ENCODE assay signal across 16 cellular contexts in the genomic region with DNA sequence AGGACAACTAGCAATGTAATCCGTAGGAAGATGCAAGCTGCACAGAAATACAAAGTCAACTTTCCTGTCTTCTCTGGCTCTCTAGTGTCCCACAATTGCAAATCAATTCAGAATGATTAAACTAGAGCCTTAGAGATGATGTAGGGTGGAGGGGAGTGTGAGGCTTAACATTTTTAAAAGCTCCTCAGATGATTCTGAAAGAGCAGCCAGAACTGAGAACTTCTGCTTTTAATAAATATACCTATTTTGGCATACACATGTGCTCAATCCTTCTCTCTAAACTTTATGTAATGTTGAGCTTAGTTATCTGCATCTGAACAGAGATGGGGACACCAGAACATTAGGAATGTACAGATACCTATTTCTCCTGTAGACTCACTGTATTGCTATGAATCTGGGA.
DNase-seq lines count a peak whose midpoint lies in the region; TF ChIP-seq lines count a peak whose summit lies in the region.
"Had no signal": no experiment of that assay in that cellular context is flagged by ENCODE, and none has a peak within 500 bp of the region (broad histone marks: within the 10 kb centered on the region; RNA-seq: fewer than 3 reads in every experiment).

No MANE protein-coding gene starts in this region.

- no peak for TF ChIP-seq EP300 in neural cell (conservative IDR thresholded peaks at IDR 0.05; ENCODE audit: poor library complexity, severe bottlenecking)

- H3K27me3 ChIP-seq in neural cell (ENCODE audit: insufficient read depth, low read depth, low read length), result no peaks in the 10 kb centered on the region
- H3K27me3 ChIP-seq: BLaER1 treated with 17β-estradiol and CSF1 and Interleukin-3, amounts not matched to agents 10 nM and 100 nM had no signal

- H3K27ac ChIP-seq in neural cell (ENCODE audit: low read length), result peak overlapping the region; percentile 2
- H3K27ac ChIP-seq: BLaER1 treated with 17β-estradiol and CSF1 and Interleukin-3, amounts not matched to agents 10 nM and 100 nM; C4-2B had no signal

- H3K9me3 ChIP-seq in neural cell (ENCODE audit: low read length), result no peaks in the 10 kb centered on the region
- H3K9me3 ChIP-seq: BLaER1 treated with 17β-estradiol and CSF1 and Interleukin-3, amounts not matched to agents 10 nM and 100 nM; Caco-2 had no signal

- TF ChIP-seq RAD21 in neural cell (conservative IDR thresholded peaks at IDR 0.05), result no peak

- no peaks in the 10 kb centered on the region for H4K20me1 ChIP-seq in neural cell (ENCODE audit: insufficient read depth)
- H4K20me1 ChIP-seq: BLaER1 treated with 17β-estradiol and CSF1 and Interleukin-3, amounts not matched to agents 10 nM and 100 nM had no signal

- DNase-seq in OCI-M1 (lab: John Stamatoyannopoulos, UW) (peak; percentile 9), dermis blood vessel endothelial cell (no peak), retina (no peak), HuH-7 (ENCODE audit: low spot score) (no peak)
- DNase-seq: 8988T; ACHN; AML-193; Caco-2; Calu3; CD4-positive, alpha-beta T cell; CD8-positive, alpha-beta T cell; DMS79 treated with DMSO at 0.1 percent for 48 hours; GF-D8 had no signal

- TF ChIP-seq CTCF in neural cell (IDR thresholded peaks at IDR 0.05; ENCODE audit: poor library complexity, severe bottlenecking), result no peak

- no peaks in the 10 kb centered on the region for H3F3A ChIP-seq in neural cell (ENCODE audit: insufficient read depth, low read length, poor library complexity, severe bottlenecking)

- H3K36me3 ChIP-seq in neural cell (ENCODE audit: insufficient read depth, low read length), result no peaks in the 10 kb centered on the region
- H3K36me3 ChIP-seq: BLaER1 treated with 17β-estradiol and CSF1 and Interleukin-3, amounts not matched to agents 10 nM and 100 nM had no signal

- no peaks in the 10 kb centered on the region for H3K9me2 ChIP-seq in neural cell (ENCODE audit: insufficient read depth, low read length)

- H2AFZ ChIP-seq in neural cell (ENCODE audit: low read depth, low read length), result no peak overlapping the region

- H3K4me3 ChIP-seq in neural cell (ENCODE audit: low read length), result peak overlapping the region; percentile 6
- H3K4me3 ChIP-seq: BLaER1 treated with 17β-estradiol and CSF1 and Interleukin-3, amounts not matched to agents 10 nM and 100 nM had no signal

- H3K4me2 ChIP-seq in neural cell (ENCODE audit: low read length), result peak overlapping the region; percentile 0
- H3K4me2 ChIP-seq: BLaER1 treated with 17β-estradiol and CSF1 and Interleukin-3, amounts not matched to agents 10 nM and 100 nM had no signal

- H3K79me2 ChIP-seq in neural cell (replicated peaks; ENCODE audit: insufficient read depth, low read length), result no peaks in the 10 kb centered on the region

- no peak overlapping the region for H3K9ac ChIP-seq in neural cell (ENCODE audit: low read length)
- H3K9ac ChIP-seq: BLaER1 treated with 17β-estradiol and CSF1 and Interleukin-3, amounts not matched to agents 10 nM and 100 nM had no signal

TF ChIP-seq in neural cell, 6 proteins besides CTCF, POLR2A, EP300 and RAD21:
- no peak for TF ChIP-seq MXI1 (conservative IDR thresholded peaks at IDR 0.05; ENCODE audit: poor library complexity, severe bottlenecking)
- no peak for TF ChIP-seq TAF1 (IDR thresholded peaks at IDR 0.05; ENCODE audit: low read depth)
- TF ChIP-seq, protein P1, sequence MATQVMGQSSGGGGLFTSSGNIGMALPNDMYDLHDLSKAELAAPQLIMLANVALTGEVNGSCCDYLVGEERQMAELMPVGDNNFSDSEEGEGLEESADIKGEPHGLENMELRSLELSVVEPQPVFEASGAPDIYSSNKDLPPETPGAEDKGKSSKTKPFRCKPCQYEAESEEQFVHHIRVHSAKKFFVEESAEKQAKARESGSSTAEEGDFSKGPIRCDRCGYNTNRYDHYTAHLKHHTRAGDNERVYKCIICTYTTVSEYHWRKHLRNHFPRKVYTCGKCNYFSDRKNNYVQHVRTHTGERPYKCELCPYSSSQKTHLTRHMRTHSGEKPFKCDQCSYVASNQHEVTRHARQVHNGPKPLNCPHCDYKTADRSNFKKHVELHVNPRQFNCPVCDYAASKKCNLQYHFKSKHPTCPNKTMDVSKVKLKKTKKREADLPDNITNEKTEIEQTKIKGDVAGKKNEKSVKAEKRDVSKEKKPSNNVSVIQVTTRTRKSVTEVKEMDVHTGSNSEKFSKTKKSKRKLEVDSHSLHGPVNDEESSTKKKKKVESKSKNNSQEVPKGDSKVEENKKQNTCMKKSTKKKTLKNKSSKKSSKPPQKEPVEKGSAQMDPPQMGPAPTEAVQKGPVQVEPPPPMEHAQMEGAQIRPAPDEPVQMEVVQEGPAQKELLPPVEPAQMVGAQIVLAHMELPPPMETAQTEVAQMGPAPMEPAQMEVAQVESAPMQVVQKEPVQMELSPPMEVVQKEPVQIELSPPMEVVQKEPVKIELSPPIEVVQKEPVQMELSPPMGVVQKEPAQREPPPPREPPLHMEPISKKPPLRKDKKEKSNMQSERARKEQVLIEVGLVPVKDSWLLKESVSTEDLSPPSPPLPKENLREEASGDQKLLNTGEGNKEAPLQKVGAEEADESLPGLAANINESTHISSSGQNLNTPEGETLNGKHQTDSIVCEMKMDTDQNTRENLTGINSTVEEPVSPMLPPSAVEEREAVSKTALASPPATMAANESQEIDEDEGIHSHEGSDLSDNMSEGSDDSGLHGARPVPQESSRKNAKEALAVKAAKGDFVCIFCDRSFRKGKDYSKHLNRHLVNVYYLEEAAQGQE (IDR thresholded peaks at IDR 0.05; ENCODE audit: borderline replicate concordance), result no peak
- no peak for TF ChIP-seq EZH2 (IDR thresholded peaks at IDR 0.05; ENCODE audit: borderline replicate concordance, insufficient read depth, low read length, poor library complexity, severe bottlenecking)
- TF ChIP-seq SMC3 (conservative IDR thresholded peaks at IDR 0.05; ENCODE audit: poor library complexity), result no peak
- no peak for TF ChIP-seq POLR2AphosphoS5 (IDR thresholded peaks at IDR 0.05)
